In genomic region chr14:40113671-40114070, GRCh38 we compare ENCODE assay signal across 22 cellular contexts.
A peak's percentile ranks its signal among the peaks of the same experiment; 100 is the strongest.
DNase-seq lines count a peak whose midpoint lies in the region; ATAC-seq, FAIRE-seq and TF ChIP-seq lines count a peak whose summit lies in the region.
"Had no signal": no experiment of that assay in that cellular context is flagged by ENCODE, and none has a peak within 500 bp of the region (broad histone marks: within the 10 kb centered on the region; RNA-seq: fewer than 3 reads in every experiment).

No MANE protein-coding gene starts in this region.

- DNase-seq in DMS53 (lab: John Stamatoyannopoulos, UW) (peak; percentile 1), DMS53 treated with DMSO at 0.1 percent for 48 hours (lab: John Stamatoyannopoulos, UW; ENCODE audit: unreplicated experiment) (no peak), brain pericyte (ENCODE audit: low read depth, low spot score) (peak; percentile 1), left lobe of liver (ENCODE audit: low spot score) (no peak), renal cortical epithelial cell (ENCODE audit: low read depth) (peak; percentile 52), GM10266 (ENCODE audit: extremely low spot score) (no peak), GM12891 (ENCODE audit: insufficient read length, low spot score) (no peak)
- DNase-seq: ACHN; AML-193; BE2C; CD4-positive, alpha-beta T cell; CD8-positive, alpha-beta memory T cell; DMS 273 treated with DMSO at 0.1 percent for 48 hours; DND-41; GOT3; HFFc6 had no signal

- TF ChIP-seq POLR2A in GM12891 (IDR thresholded peaks at IDR 0.05; ENCODE audit: low read depth, low read length): no peak

- ATAC-seq in left lobe of liver (peak; percentile 83), GM21717 (IDR thresholded peaks at IDR 0.05; ENCODE audit: unreplicated experiment) (no peak)
- ATAC-seq: A549 had no signal

- no peak for TF ChIP-seq CTCF in GM10266 (IDR thresholded peaks at IDR 0.05; ENCODE audit: control insufficient read depth, insufficient read depth, low read depth, missing control alignments)

- FAIRE-seq in GM12891 (lab: Jason Lieb, UNC): no peak
- FAIRE-seq: A549, D721Med, G401.6, GM12892, H54 had no signal

TF ChIP-seq in GM12891, 5 proteins besides CTCF, POLR2A, EP300 and RAD21:
- no peak for TF ChIP-seq SPI1 (IDR thresholded peaks at IDR 0.05; ENCODE audit: low read depth, low read length)
- TF ChIP-seq POU2F2 (IDR thresholded peaks at IDR 0.05; ENCODE audit: low read depth, low read length): no peak

Comparison
In these comparisons a context has a peak if more than half of its experiments do, and no peak if none do; other contexts are left out.
1. DNase-seq: peak in DMS53 (single experiment), brain pericyte (single experiment) and renal cortical epithelial cell (single experiment); none in DMS53 treated with DMSO at 0.1 percent for 48 hours (single experiment), left lobe of liver (single experiment), GM10266 (single experiment) and GM12891 (single experiment).